1 cellular context compared by ENCODE assay signal in genomic region chr2:188571543-188571942, GRCh38.
TF ChIP-seq lines count a peak whose summit lies in the region.

No MANE protein-coding gene starts in this region.

TF ChIP-seq in K562, 482 proteins besides CTCF, POLR2A, EP300 and RAD21 (continued from another document):
- TF ChIP-seq ATF2 (CRISPR knock-in tag; IDR thresholded peaks at IDR 0.05) (no peak), CHCHD3 (CRISPR knock-in tag; IDR thresholded peaks at IDR 0.05) (no peak), THRB (CRISPR knock-in tag; conservative IDR thresholded peaks at IDR 0.05) (no peak), GATAD2A (IDR thresholded peaks at IDR 0.05) (no peak), ELK3 (CRISPR knock-in tag; IDR thresholded peaks at IDR 0.05) (no peak), RREB1 (CRISPR knock-in tag; IDR thresholded peaks at IDR 0.05) (no peak), HINFP (tag; conservative IDR thresholded peaks at IDR 0.05; ENCODE audit: low read depth) (no peak), TCF3 (CRISPR knock-in tag; IDR thresholded peaks at IDR 0.05) (no peak), CEBPG (CRISPR knock-in tag; IDR thresholded peaks at IDR 0.05) (no peak), CEBPG (tag; conservative IDR thresholded peaks at IDR 0.05 in 1 of 2, IDR thresholded peaks at IDR 0.05 in 1 of 2) (peak in 1 of 2 experiments; percentile 60; a peak in 2 of 4 replicates), BRD4 (IDR thresholded peaks at IDR 0.05) (no peak), CEBPB (tag; IDR thresholded peaks at IDR 0.05) (peak; percentile 77)
